In the genomic region with DNA sequence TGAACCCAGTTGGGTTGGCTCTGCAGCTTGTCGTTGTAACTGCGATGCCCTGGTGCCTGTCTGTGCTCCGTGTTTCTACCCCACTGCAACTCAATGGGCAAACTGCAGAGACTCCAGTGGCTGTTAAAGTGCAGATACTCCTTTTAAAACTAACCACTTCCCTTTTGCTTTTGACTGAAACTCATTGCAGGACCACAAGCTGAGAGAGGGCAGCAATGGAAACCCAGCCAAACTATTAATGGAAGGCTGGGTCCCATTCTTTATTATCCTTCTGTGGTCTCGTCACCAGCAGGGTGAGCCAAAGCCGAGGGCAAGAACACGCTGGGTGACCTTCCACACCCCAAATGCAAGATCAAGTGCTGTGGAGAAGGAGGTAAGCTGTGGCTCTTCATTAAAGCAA, we compare ENCODE assay signal across 2 cellular contexts.
TF ChIP-seq lines count a peak whose summit lies in the region.

No MANE protein-coding gene starts in this region.

TF ChIP-seq in H1, 55 proteins besides CTCF, POLR2A, EP300 and RAD21:
- no peak for TF ChIP-seq EZH2 (IDR thresholded peaks at IDR 0.05; ENCODE audit: low read depth, low read length, severe bottlenecking)
- no peak for TF ChIP-seq SRF (IDR thresholded peaks at IDR 0.05; ENCODE audit: low read depth, low read length)
- no peak for TF ChIP-seq EGR1 (IDR thresholded peaks at IDR 0.05; ENCODE audit: borderline replicate concordance, low read depth, low read length)
- TF ChIP-seq BRCA1 (IDR thresholded peaks at IDR 0.05; ENCODE audit: low read depth, low read length) = no peak
- no peak for TF ChIP-seq RXRA (IDR thresholded peaks at IDR 0.05; ENCODE audit: insufficient read depth, low read depth, low read length)
- TF ChIP-seq SUZ12 (IDR thresholded peaks at IDR 0.05; ENCODE audit: low read length) = no peak
- TF ChIP-seq CTBP2 (IDR thresholded peaks at IDR 0.05; ENCODE audit: borderline replicate concordance, insufficient read depth, insufficient read length, low read length) = no peak
- TF ChIP-seq, protein P1, sequence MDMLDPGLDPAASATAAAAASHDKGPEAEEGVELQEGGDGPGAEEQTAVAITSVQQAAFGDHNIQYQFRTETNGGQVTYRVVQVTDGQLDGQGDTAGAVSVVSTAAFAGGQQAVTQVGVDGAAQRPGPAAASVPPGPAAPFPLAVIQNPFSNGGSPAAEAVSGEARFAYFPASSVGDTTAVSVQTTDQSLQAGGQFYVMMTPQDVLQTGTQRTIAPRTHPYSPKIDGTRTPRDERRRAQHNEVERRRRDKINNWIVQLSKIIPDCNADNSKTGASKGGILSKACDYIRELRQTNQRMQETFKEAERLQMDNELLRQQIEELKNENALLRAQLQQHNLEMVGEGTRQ (IDR thresholded peaks at IDR 0.05; ENCODE audit: low read length) = no peak
- TF ChIP-seq MAFK (IDR thresholded peaks at IDR 0.05; ENCODE audit: low read depth, low read length) = no peak
- no peak for TF ChIP-seq TBP (IDR thresholded peaks at IDR 0.05; ENCODE audit: low read depth, low read length)
- no peak for TF ChIP-seq BCL11A (IDR thresholded peaks at IDR 0.05; ENCODE audit: low read depth in 2 of 2, low read length in 2 of 2)
- no peak for TF ChIP-seq CREB1 (IDR thresholded peaks at IDR 0.05)

TF ChIP-seq in SK-N-SH, 30 proteins besides CTCF, POLR2A, EP300 and RAD21:
- TF ChIP-seq YY1 (IDR thresholded peaks at IDR 0.05; ENCODE audit: low read depth) = no peak
